17 cellular contexts compared by ENCODE assay signal in the genomic region with DNA sequence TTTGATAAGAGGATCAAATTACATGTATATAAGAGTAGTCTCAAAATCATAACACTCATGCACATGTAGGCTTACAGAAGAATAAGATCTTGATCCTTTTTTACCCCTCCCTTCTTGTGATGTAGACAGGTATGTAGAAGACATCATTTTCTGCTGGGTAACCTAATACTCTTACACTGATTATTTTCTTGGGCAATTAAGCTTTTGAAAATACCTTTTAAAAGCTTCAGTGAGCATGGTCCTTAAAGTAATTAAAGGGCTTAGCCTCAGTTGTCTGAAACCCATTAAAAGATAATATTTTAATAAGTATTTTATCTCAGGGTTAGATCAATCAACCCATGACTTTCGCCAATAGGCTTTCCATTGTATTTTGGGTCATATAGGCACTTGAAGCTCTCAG. TPM values are rescaled to one million over a fixed set of nuclear protein-coding genes. Genes with fewer than 3 reads are reported as not detected.
"Had no signal": no experiment of that assay in that cellular context is flagged by ENCODE, and none has a peak within 500 bp of the region (broad histone marks: within the 10 kb centered on the region; RNA-seq: fewer than 3 reads in every experiment).

No MANE protein-coding gene starts in this region.

- DNase-seq: KBM-7, MV-4-11, NCI-H1092, NCI-H1436 treated with DMSO at 0.1 percent for 48 hours, NCI-H1694, NCI-H187 treated with DMSO at 0.1 percent for 48 hours, NCI-H2029 treated with DMSO at 0.1 percent for 48 hours, NCI-H2171, NCI-H345, NCI-H446 treated with DMSO at 0.1 percent for 48 hours, NCI-H510A treated with DMSO at 0.1 percent for 48 hours, RPMI8226, SHP77, SK-N-SH, SW 1271, T-cell had no signal

- ATAC-seq: T-cell had no signal

RNA-seq across cellular contexts. Expression of a gene that starts 50.6 kb away (rescaled TPM):
- total RNA-seq: MCF 10A had no signal
